In the genomic region with DNA sequence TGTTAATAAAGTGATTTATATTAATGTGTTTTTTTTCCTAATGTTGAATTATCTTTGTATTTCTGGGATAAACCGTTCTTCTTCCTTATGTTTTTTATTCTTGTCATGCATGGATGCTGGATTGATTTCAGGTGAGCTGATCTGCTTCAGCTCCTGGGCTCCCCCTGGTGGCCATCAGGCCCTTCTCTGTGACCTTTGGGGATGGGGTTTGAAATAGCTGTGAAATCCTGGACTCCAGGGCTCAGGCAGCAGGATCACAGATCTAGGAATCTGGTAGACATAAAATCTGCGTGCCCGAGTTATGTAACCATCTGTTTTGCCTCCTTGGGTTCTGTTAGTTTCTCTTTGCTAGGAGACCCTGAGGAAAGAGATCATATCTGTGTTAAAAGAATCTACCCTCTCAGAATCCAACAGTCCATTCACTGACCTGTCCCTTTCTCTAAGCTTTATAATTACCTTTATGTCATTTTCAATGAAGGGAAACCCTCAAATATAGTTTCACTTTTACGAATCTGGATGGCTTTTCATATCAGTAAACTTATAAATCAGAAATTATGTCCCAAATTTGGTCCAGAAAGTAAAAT, we compare ENCODE assay signal across 8 cellular contexts. TPM values are rescaled to one million over a fixed set of nuclear protein-coding genes. Genes with fewer than 3 reads are reported as not detected.
DNase-seq lines count a peak whose midpoint lies in the region; ATAC-seq and TF ChIP-seq lines count a peak whose summit lies in the region.

No MANE protein-coding gene starts in this region.

- DNase-seq in AML-193 (lab: John Stamatoyannopoulos, UW) = peak; percentile 22 to 39
- peak; percentile 36 for DNase-seq in HFF-Myc (ENCODE audit: extremely low read depth, low read depth)
- DNase-seq in NCI-H82 treated with DMSO at 0.1 percent for 48 hours (lab: John Stamatoyannopoulos, UW; ENCODE audit: unreplicated experiment) = peak; percentile 8
- DNase-seq in activated CD8-positive, alpha-beta memory T cell treated with anti-CD3 and anti-CD28 coated beads for 1 hour (ENCODE audit: extremely low read depth in 1 of 2, low read depth in 1 of 2) = peak; percentile 45 to 79
- DNase-seq in effector memory CD8-positive, alpha-beta T cell = peak; percentile 75 to 81 (median 76)
- peak; percentile 77 for DNase-seq in mesendoderm
- DNase-seq in stimulated activated CD8-positive, alpha-beta memory T cell treated with anti-CD3 and anti-CD28 coated beads, Interleukin-15, amount 100 ng/mL, for 48 hours (ENCODE audit: low read depth in 2 of 2) = peak; percentile 36 to 57

- no peak overlapping the region for H3K9ac ChIP-seq in mesendoderm (ENCODE audit: low read length)

- H3K27ac Mint-ChIP-seq in effector memory CD8-positive, alpha-beta T cell = no peak overlapping the region

- peak; percentile 99 for TF ChIP-seq CTCF in HFF-Myc (IDR thresholded peaks at IDR 0.05; ENCODE audit: low read depth, low read length, missing control alignments)

- H3K4ac ChIP-seq in mesendoderm (ENCODE audit: low read depth, low read length) = no peak overlapping the region

- no peaks in the 10 kb centered on the region for H3K27me3 ChIP-seq in mesendoderm (ENCODE audit: insufficient read depth, low read length, poor library complexity)

- peak; percentile 62 for ATAC-seq in effector memory CD8-positive, alpha-beta T cell (replicated peaks)
- no peak for ATAC-seq in HG03460 (IDR thresholded peaks at IDR 0.05; ENCODE audit: unreplicated experiment)

- no peak overlapping the region for H3K27ac ChIP-seq in mesendoderm (ENCODE audit: low read depth, low read length)

- H4K5ac ChIP-seq in mesendoderm (ENCODE audit: low read length) = no peak overlapping the region

- H3K4me3 Mint-ChIP-seq in effector memory CD8-positive, alpha-beta T cell = no peak overlapping the region

- peaks cover 3% of the 10 kb centered on the region for H3K36me3 Mint-ChIP-seq in effector memory CD8-positive, alpha-beta T cell (ENCODE audit: insufficient read depth)

- H3K18ac ChIP-seq in mesendoderm (ENCODE audit: low read length) = no peak overlapping the region

- H3K9me3 Mint-ChIP-seq in effector memory CD8-positive, alpha-beta T cell = peaks cover 0 to 6% of the 10 kb centered on the region in 2 donors

- WGBS in mesendoderm (ENCODE audit: extremely low coverage, insufficient coverage, low lambda C conversion rate) = no CpG with 5 or more reads among the region's 4 CpGs

- H2BK120ac ChIP-seq in mesendoderm (ENCODE audit: low read depth, low read length) = no peak overlapping the region

- H3K4me1 Mint-ChIP-seq in effector memory CD8-positive, alpha-beta T cell (ENCODE audit: low read depth in 2 of 2) = no peaks in the 10 kb centered on the region

- H4K8ac ChIP-seq in mesendoderm (ENCODE audit: low read depth, low read length) = no peak overlapping the region

- no peaks in the 10 kb centered on the region for H3K79me1 ChIP-seq in mesendoderm (ENCODE audit: low read length)

- H2AK5ac ChIP-seq in mesendoderm (ENCODE audit: low read length) = no peak overlapping the region

- H3K27me3 Mint-ChIP-seq in effector memory CD8-positive, alpha-beta T cell = peaks cover 16 to 17% of the 10 kb centered on the region in 2 donors

- no peaks in the 10 kb centered on the region for H3K36me3 ChIP-seq in mesendoderm (ENCODE audit: control insufficient read depth, insufficient read depth, low read length)

- H3K4me1 ChIP-seq in mesendoderm (ENCODE audit: control insufficient read depth, low read depth, low read length) = no peaks in the 10 kb centered on the region

- H2BK15ac ChIP-seq in mesendoderm (replicated peaks; ENCODE audit: low read depth) = no peak overlapping the region

- H3K4me2 ChIP-seq in mesendoderm (ENCODE audit: low read length) = no peak overlapping the region

- no peak overlapping the region for H3K4me3 ChIP-seq in HFF-Myc (replicated peaks; ENCODE audit: low read depth, low read length)
- no peak overlapping the region for H3K4me3 ChIP-seq in mesendoderm (ENCODE audit: low read length)

- H2BK5ac ChIP-seq in mesendoderm (ENCODE audit: low read length) = no peak overlapping the region

- H3K23ac ChIP-seq in mesendoderm (ENCODE audit: low read length) = no peak overlapping the region

- no peak overlapping the region for H3K56ac ChIP-seq in mesendoderm (ENCODE audit: low read length)

- H3K79me2 ChIP-seq in mesendoderm (ENCODE audit: control insufficient read depth, insufficient read depth, low read length) = no peaks in the 10 kb centered on the region

RNA-seq across cellular contexts. Expression of a gene that starts 12.2 kb away (rescaled TPM):
- polyA plus RNA-seq in mesendoderm (2013, experiment 1 of 2) = not detected
- polyA plus RNA-seq in mesendoderm (2013, experiment 2 of 2) = not detected

RNA-seq across cellular contexts. Expression of a gene that starts 23.6 kb away (rescaled TPM):
- polyA plus RNA-seq in mesendoderm (2013, experiment 1 of 2) = not detected
- polyA plus RNA-seq in mesendoderm (2013, experiment 2 of 2) = not detected

RNA-seq across cellular contexts. Expression of a gene that starts 26.9 kb away (rescaled TPM):
- 0.60 TPM for polyA plus RNA-seq in mesendoderm (2013, experiment 1 of 2)
- 0.73 TPM for polyA plus RNA-seq in mesendoderm (2013, experiment 2 of 2)

RNA-seq across cellular contexts. Expression of a gene that starts 53.3 kb away (rescaled TPM):
- 1.6 TPM for polyA plus RNA-seq in mesendoderm (2013, experiment 1 of 2)
- polyA plus RNA-seq in mesendoderm (2013, experiment 2 of 2) = 1.5 TPM

RNA-seq across cellular contexts. Expression of a gene that starts 53.8 kb away (rescaled TPM):
- polyA plus RNA-seq in mesendoderm (2013, experiment 1 of 2) = not detected
- not detected for polyA plus RNA-seq in mesendoderm (2013, experiment 2 of 2)

Comparison
In these comparisons a context has a peak if more than half of its experiments do, and no peak if none do; other contexts are left out.
1. DNase-seq: peak in every context shown above with its lines; median percentile 77 in mesendoderm; 76 in effector memory CD8-positive, alpha-beta T cell; 62 in activated CD8-positive, alpha-beta memory T cell treated with anti-CD3 and anti-CD28 coated beads for 1 hour; 46 in stimulated activated CD8-positive, alpha-beta memory T cell treated with anti-CD3 and anti-CD28 coated beads, Interleukin-15, amount 100 ng/mL, for 48 hours; 36 in HFF-Myc; 30 in AML-193; 8 in NCI-H82 treated with DMSO at 0.1 percent for 48 hours.